Comparison of ENCODE assay signal across 8 cellular contexts in genomic region chr1:22105611-22106207, GRCh38. TPM values are rescaled to one million over a fixed set of nuclear protein-coding genes. Genes with fewer than 3 reads are reported as not detected.
DNase-seq lines count a peak whose midpoint lies in the region; ATAC-seq, FAIRE-seq and TF ChIP-seq lines count a peak whose summit lies in the region.

No MANE protein-coding gene starts in this region.

- H4K20me1 ChIP-seq in endothelial cell of umbilical vein (replicated peaks; ENCODE audit: control insufficient read depth, extremely low read depth, insufficient read depth, low read length), result peaks cover 8% of the 10 kb centered on the region

- no peak overlapping the region for H2AFZ ChIP-seq in endothelial cell of umbilical vein (ENCODE audit: low read depth, low read length)

- POLR2A ChIA-PET in endothelial cell of umbilical vein (lab: Charles Lee), result no interaction called here

- no peaks in the 10 kb centered on the region for H3K27me3 Mint-ChIP-seq in T-helper 1 cell treated with Interleukin-12 subunit alpha and Interleukin-12 subunit beta and Interleukin-4 antibody, amounts not matched to agents 30 μg/mL and 1 μg/mL, for 36 hours (ENCODE audit: low read depth)
- no peaks in the 10 kb centered on the region for H3K27me3 Mint-ChIP-seq in natural killer cell (ENCODE audit: low read depth in 2 of 2)

- H3K9me3 ChIP-seq in endothelial cell of umbilical vein (replicated peaks; ENCODE audit: control insufficient read depth, insufficient read depth, low read length), result no peaks in the 10 kb centered on the region

- H3K36me3 Mint-ChIP-seq in T-helper 1 cell treated with Interleukin-12 subunit alpha and Interleukin-12 subunit beta and Interleukin-4 antibody, amounts not matched to agents 30 μg/mL and 1 μg/mL, for 36 hours (ENCODE audit: low read depth), result peaks cover 35% of the 10 kb centered on the region
- no peaks in the 10 kb centered on the region for H3K36me3 Mint-ChIP-seq in natural killer cell

- H3K27me3 ChIP-seq in endothelial cell of umbilical vein (ENCODE audit: control insufficient read depth in 2 of 2, insufficient read depth in 2 of 2, low read length in 2 of 2), result no peaks in the 10 kb centered on the region

- DNase-seq in AG08395 (ENCODE audit: low spot score) (peak; percentile 56), GM03348 (ENCODE audit: low spot score) (peak; percentile 62), NCI-H1436 treated with DMSO at 0.1 percent for 48 hours (lab: John Stamatoyannopoulos, UW) (peak; percentile 25), endothelial cell of umbilical vein (ENCODE audit: low read depth, low spot score) (peak; percentile 62), natural killer cell (no peak), 8988T (no peak)

- H3K9me1 ChIP-seq in endothelial cell of umbilical vein (replicated peaks; ENCODE audit: control insufficient read depth, extremely low read depth, insufficient read depth, low read length), result no peaks in the 10 kb centered on the region

- peak overlapping the region; percentile 83 for H3K27ac Mint-ChIP-seq in T-helper 1 cell treated with Interleukin-12 subunit alpha and Interleukin-12 subunit beta and Interleukin-4 antibody, amounts not matched to agents 30 μg/mL and 1 μg/mL, for 36 hours
- peak overlapping the region; percentile 90 for H3K27ac Mint-ChIP-seq in natural killer cell

- no peak overlapping the region for H3K4me2 ChIP-seq in endothelial cell of umbilical vein (ENCODE audit: insufficient read depth, low read length)

- H3K27ac ChIP-seq in endothelial cell of umbilical vein (ENCODE audit: insufficient read depth, low read depth, low read length), result no peak overlapping the region

- ATAC-seq in natural killer cell, result peak; percentile 61 to 69 (median 65)
- no peak for ATAC-seq in HG03097 (IDR thresholded peaks at IDR 0.05; ENCODE audit: low FRiP score, unreplicated experiment)

- no peak overlapping the region for H3K9ac ChIP-seq in endothelial cell of umbilical vein (replicated peaks; ENCODE audit: extremely low read depth, insufficient read depth, low read length)

- no TSS peak for BruUV-seq in endothelial cell of umbilical vein (replicated peaks; lab: Mats Ljungman, UMichigan)

- intact Hi-C loops in endothelial cell of umbilical vein (cut with micrococcal nuclease) (loop anchor here (1.0 kb wide), 4 partner anchors 9 to 311 kb away; no protein-coding TSS in a partner anchor), natural killer cell (cut with micrococcal nuclease) (loop anchor here (1.0 to 10.0 kb wide), 2 partner anchors 51 to 309 kb away; no protein-coding TSS in a partner anchor)

- H3K9me3 Mint-ChIP-seq in T-helper 1 cell treated with Interleukin-12 subunit alpha and Interleukin-12 subunit beta and Interleukin-4 antibody, amounts not matched to agents 30 μg/mL and 1 μg/mL, for 36 hours, result no peaks in the 10 kb centered on the region
- H3K9me3 Mint-ChIP-seq in natural killer cell, result no peaks in the 10 kb centered on the region

- H3K79me2 ChIP-seq in endothelial cell of umbilical vein (ENCODE audit: control insufficient read depth, insufficient read depth, low read length), result peaks cover 66% of the 10 kb centered on the region

- FAIRE-seq in endothelial cell of umbilical vein (lab: Jason Lieb, UNC), result peak; percentile 63

- no peak overlapping the region for H3K4me3 ChIP-seq in endothelial cell of umbilical vein (replicated peaks in 1 of 3; ENCODE audit: insufficient read depth in 1 of 3, low read depth in 1 of 3, low read length in 3 of 3)

- TF ChIP-seq CTCF in endothelial cell of umbilical vein (IDR thresholded peaks at IDR 0.05; ENCODE audit: extremely low read depth in 1 of 2, insufficient read depth in 1 of 2, low read depth in 1 of 2, low read length in 2 of 2) (peak; percentile 66 to 76), natural killer cell (IDR thresholded peaks at IDR 0.05) (peak; percentile 86)

- peaks cover 40% of the 10 kb centered on the region for H3K4me1 Mint-ChIP-seq in T-helper 1 cell treated with Interleukin-12 subunit alpha and Interleukin-12 subunit beta and Interleukin-4 antibody, amounts not matched to agents 30 μg/mL and 1 μg/mL, for 36 hours (ENCODE audit: low read depth)
- peaks cover 77 to 79% of the 10 kb centered on the region in 2 donors for H3K4me1 Mint-ChIP-seq in natural killer cell

- H3K36me3 ChIP-seq in endothelial cell of umbilical vein (ENCODE audit: control insufficient read depth in 2 of 2, extremely low read depth in 1 of 2, insufficient read depth in 2 of 2, low read length in 2 of 2), result peaks cover 7% of the 10 kb centered on the region in 2 experiments

- peaks cover 14% of the 10 kb centered on the region for H3K4me1 ChIP-seq in endothelial cell of umbilical vein (ENCODE audit: control insufficient read depth, extremely low read depth, insufficient read depth, low read length)

- CTCF ChIA-PET in endothelial cell of umbilical vein (lab: Charles Lee), result interaction anchor here (0.6 to 2.2 kb wide), 33 partner anchors 9 to 537 kb away, joined by 3 to 50 read pairs (median 4); partner anchors contain the start of gene WNT4

- TF ChIP-seq POLR2A in endothelial cell of umbilical vein (IDR thresholded peaks at IDR 0.05; ENCODE audit: low read depth, low read length), result no peak

- dilution Hi-C loops in endothelial cell of umbilical vein (cut with MboI; ENCODE audit: extremely low pct_ligation_motif_present, low sequenced_read_pairs), result no loop called here

- no peak overlapping the region for H3K4me3 Mint-ChIP-seq in T-helper 1 cell treated with Interleukin-12 subunit alpha and Interleukin-12 subunit beta and Interleukin-4 antibody, amounts not matched to agents 30 μg/mL and 1 μg/mL, for 36 hours
- H3K4me3 Mint-ChIP-seq in natural killer cell, result peak overlapping the region; percentile 51

TF ChIP-seq in endothelial cell of umbilical vein, 7 proteins besides CTCF, POLR2A, EP300 and RAD21:
- TF ChIP-seq GATA2 (IDR thresholded peaks at IDR 0.05; ENCODE audit: insufficient read depth, insufficient read length, low read depth, low read length), result no peak
- no peak for TF ChIP-seq MAX (IDR thresholded peaks at IDR 0.05; ENCODE audit: insufficient read depth, insufficient read length)

RNA-seq across cellular contexts. Expression of gene WNT4, which starts 37.2 kb away (rescaled TPM):
- not detected in 2 replicates for total RNA-seq in endothelial cell of umbilical vein
- 0.06 and 0.08 TPM in 2 replicates for polyA plus RNA-seq in endothelial cell of umbilical vein
- 0.04 and 0.06 TPM in 2 replicates for polyA plus RNA-seq in endothelial cell of umbilical vein (2011; cell fraction: cytosol; rRNA removed)
- 0.14 TPM in 1 of 2 replicates, not detected in the other for polyA plus RNA-seq in endothelial cell of umbilical vein (2011; cell fraction: nucleus; rRNA removed)
- polyA plus RNA-seq in endothelial cell of umbilical vein (2012), result 0.15 and 0.16 TPM in 2 replicates
- polyA minus RNA-seq in endothelial cell of umbilical vein, result 0.06 and 0.10 TPM in 2 replicates
- polyA minus RNA-seq in endothelial cell of umbilical vein (2011; cell fraction: cytosol; rRNA and poly(A)+ RNA removed), result not detected
- polyA minus RNA-seq in endothelial cell of umbilical vein (2011; cell fraction: nucleus; rRNA and poly(A)+ RNA removed), result not detected in 2 replicates
- total RNA-seq in natural killer cell, result not detected

RNA-seq across cellular contexts. Expression of gene CDC42, which starts 53.2 kb away (rescaled TPM):
- total RNA-seq in endothelial cell of umbilical vein (379 and 381 TPM in 2 replicates), natural killer cell (100 to 1,000 TPM; 454 to 470 (median 463) TPM)
- polyA plus RNA-seq in endothelial cell of umbilical vein, result 175 and 199 TPM in 2 replicates
- 259 and 265 TPM in 2 replicates for polyA plus RNA-seq in endothelial cell of umbilical vein (2011; cell fraction: cytosol; rRNA removed)
- polyA plus RNA-seq in endothelial cell of umbilical vein (2011; cell fraction: nucleus; rRNA removed), result 133 and 145 TPM in 2 replicates
- polyA plus RNA-seq in endothelial cell of umbilical vein (2012), result 427 and 679 TPM in 2 replicates
- polyA minus RNA-seq in endothelial cell of umbilical vein, result 398 and 458 TPM in 2 replicates
- polyA minus RNA-seq in endothelial cell of umbilical vein (2011; cell fraction: cytosol; rRNA and poly(A)+ RNA removed), result 88.2 TPM
- polyA minus RNA-seq in endothelial cell of umbilical vein (2011; cell fraction: nucleus; rRNA and poly(A)+ RNA removed), result 67.2 and 82.6 TPM in 2 replicates

Comparison
In these comparisons a context has a peak if more than half of its experiments do, and no peak if none do; other contexts are left out.
1. DNase-seq: peak in AG08395 (single experiment), GM03348 (single experiment), NCI-H1436 treated with DMSO at 0.1 percent for 48 hours (single experiment) and endothelial cell of umbilical vein (single experiment); none in natural killer cell (single experiment) and 8988T (single experiment).